8 cellular contexts compared by ENCODE assay signal in the genomic region with DNA sequence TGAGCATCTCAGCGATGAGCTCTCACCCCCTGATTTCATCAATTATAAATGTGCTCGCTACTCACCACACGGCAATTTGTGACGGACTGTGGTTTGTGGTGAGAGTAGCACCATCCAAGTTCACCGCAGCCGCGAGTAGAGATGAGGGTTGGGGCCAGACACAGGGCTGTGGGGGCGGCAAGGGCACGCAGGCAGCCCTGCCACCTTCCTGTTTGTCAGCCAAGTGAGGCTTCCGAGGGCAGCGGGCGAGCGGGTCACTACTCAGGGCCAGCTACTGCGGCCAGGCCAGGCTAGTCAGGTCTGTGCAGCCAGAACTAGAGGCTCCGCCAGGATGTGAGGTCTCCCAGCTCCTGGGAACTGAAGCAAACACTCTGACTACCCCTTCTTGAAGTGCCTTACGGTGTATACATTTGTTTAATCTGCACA. TPM values are rescaled to one million over a fixed set of nuclear protein-coding genes. Genes with fewer than 3 reads are reported as not detected.
DNase-seq lines count a peak whose midpoint lies in the region; ATAC-seq and TF ChIP-seq lines count a peak whose summit lies in the region.

No MANE protein-coding gene starts in this region.

- DNase-seq in AG08396 (ENCODE audit: low spot score) (peak; percentile 61), kidney epithelial cell (ENCODE audit: low read depth) (peak; percentile 64), iPS-NIHi11 (ENCODE audit: low spot score) (no peak), tibial nerve (ENCODE audit: low spot score in 2 of 2) (no peak), ascending aorta (ENCODE audit: low spot score in 2 of 2) (no peak)

- no peak for TF ChIP-seq EP300 in tibial nerve (IDR thresholded peaks at IDR 0.05)

- H3K9me3 ChIP-seq in tibial nerve, result no peaks in the 10 kb centered on the region
- no peaks in the 10 kb centered on the region for H3K9me3 ChIP-seq in ascending aorta

- H3K27ac ChIP-seq in tibial nerve, result no peak overlapping the region
- no peak overlapping the region for H3K27ac ChIP-seq in ascending aorta

- ATAC-seq in GM21825 (IDR thresholded peaks at IDR 0.05; ENCODE audit: unreplicated experiment) (peak; percentile 52), esophagus mucosa (no peak)

- no peak for TF ChIP-seq POLR2A in tibial nerve (IDR thresholded peaks at IDR 0.05)

- TF ChIP-seq CTCF in WI38 (IDR thresholded peaks at IDR 0.05; ENCODE audit: low read depth, low read length), result no peak
- TF ChIP-seq CTCF in kidney epithelial cell (IDR thresholded peaks at IDR 0.05; ENCODE audit: insufficient read depth, low read length, poor library complexity, severe bottlenecking), result no peak
- TF ChIP-seq CTCF in tibial nerve (IDR thresholded peaks at IDR 0.05), result no peak
- TF ChIP-seq CTCF in ascending aorta (IDR thresholded peaks at IDR 0.05), result no peak

- H3K4me3 ChIP-seq in WI38 (ENCODE audit: low read depth, low read length) (0 out of 2 replicates have a peak overlapping the region, but pooled peaks have one; percentile 8), kidney epithelial cell (ENCODE audit: low read depth, low read length) (no peak overlapping the region), tibial nerve (no peak overlapping the region), ascending aorta (no peak overlapping the region)

- H3K27me3 ChIP-seq in kidney epithelial cell (ENCODE audit: control insufficient read depth, insufficient read depth, low read length) (no peaks in the 10 kb centered on the region), tibial nerve (peaks cover 0 to 19% of the 10 kb centered on the region in 2 donors), ascending aorta (no peaks in the 10 kb centered on the region)

- intact Hi-C loops in ascending aorta (cut with DNase I), result no loop called here

- H3K36me3 ChIP-seq in kidney epithelial cell (ENCODE audit: control insufficient read depth, insufficient read depth, low read length), result no peaks in the 10 kb centered on the region
- no peaks in the 10 kb centered on the region for H3K36me3 ChIP-seq in tibial nerve
- H3K36me3 ChIP-seq in ascending aorta, result no peaks in the 10 kb centered on the region

- H3K4me1 ChIP-seq in tibial nerve, result peaks cover 0 to 5% (median under 1%) of the 10 kb centered on the region in 4 donors
- peaks cover 8 to 34% of the 10 kb centered on the region in 2 donors for H3K4me1 ChIP-seq in ascending aorta

- 52 to 54% methylated on average over 16 of the region's 16 CpGs for WGBS in tibial nerve, 2 donors

RNA-seq across cellular contexts. Expression of a gene that starts 39.6 kb away (rescaled TPM):
- total RNA-seq in kidney epithelial cell, result 0.62 and 2.6 TPM in 2 replicates
- total RNA-seq in tibial nerve, result 10 to 100 TPM in 1 of 4 donors, 1 to 10 TPM in 3; 4.2 to 12.5 (median 5.3) TPM
- total RNA-seq in ascending aorta, result 17.8 TPM
- 1.2 TPM for total RNA-seq in esophagus mucosa

RNA-seq across cellular contexts. Expression of a gene that starts 57.3 kb away (rescaled TPM):
- not detected in 2 replicates for total RNA-seq in kidney epithelial cell
- not detected for total RNA-seq in tibial nerve
- 15.1 TPM for total RNA-seq in ascending aorta
- total RNA-seq in esophagus mucosa, result not detected

Comparison
In these comparisons a context has a peak if more than half of its experiments do, and no peak if none do; other contexts are left out.
1. DNase-seq: peak in AG08396 (single experiment) and kidney epithelial cell (single experiment); none in iPS-NIHi11 (single experiment), tibial nerve (0 of 2) and ascending aorta (0 of 2).
2. RNA of a gene that starts 57.3 kb away (total RNA-seq): 15.1 TPM in ascending aorta (single experiment); not detected in esophagus mucosa (single experiment), not detected in kidney epithelial cell and not detected in tibial nerve; every median in the first group is over 10 times any median in the second.